22 cellular contexts compared by ENCODE assay signal in the genomic region with DNA sequence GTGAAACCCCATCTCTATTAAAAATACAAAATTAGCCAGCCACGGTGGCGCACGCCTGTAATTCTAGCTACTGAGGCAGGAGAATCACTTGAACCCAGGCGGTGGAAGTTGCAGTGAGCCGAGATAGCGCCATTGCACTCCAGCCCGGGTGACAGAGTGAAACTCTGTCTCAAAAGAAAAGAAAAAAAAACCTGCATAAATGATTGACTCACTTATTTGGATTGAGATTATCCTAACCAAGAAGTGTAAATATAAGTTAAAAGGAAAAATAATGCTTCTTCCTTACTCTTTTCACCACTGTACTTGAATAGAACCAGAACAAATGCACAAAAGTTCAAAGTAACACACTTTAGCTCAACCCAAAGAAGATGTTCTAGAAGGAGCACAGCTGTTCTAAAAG.
"Had no signal": no experiment of that assay in that cellular context is flagged by ENCODE, and none has a peak within 500 bp of the region (broad histone marks: within the 10 kb centered on the region; RNA-seq: fewer than 3 reads in every experiment).

No MANE protein-coding gene starts in this region.

- H3K4me3 ChIP-seq: coronary artery, left ventricle myocardium inferior, lung, neural progenitor cell, thoracic aorta had no signal

- H3K36me3 ChIP-seq: thoracic aorta had no signal

- H3K4me1 ChIP-seq: foreskin keratinocyte, left ventricle myocardium inferior, neural progenitor cell had no signal

- H3K27ac ChIP-seq: coronary artery, foreskin keratinocyte, left ventricle myocardium inferior, neural progenitor cell, thoracic aorta had no signal

- H3K9me3 ChIP-seq: left ventricle myocardium inferior, thoracic aorta had no signal

- ATAC-seq: foreskin keratinocyte; left cardiac atrium; natural killer cell treated with Interleukin-12 subunit alpha and Interleukin-12 subunit beta and Interleukin-15 and Interleukin-18, amount 100 ng/mL, for 72 hours; sciatic nerve; stimulated activated naive B cell treated with anti-CD40 and anti-IgM and Interleukin-4, amounts not matched to agents 10 μg/mL and 1 μg/mL and 100 μg/mL, for 72 hours; stimulated activated naive CD8-positive, alpha-beta T cell treated with anti-CD3 and anti-CD28 coated beads, Interleukin-15, amount 100 ng/mL, for 72 hours had no signal

- DNase-seq: effector CD4-positive, alpha-beta T cell; endodermal cell; erythroblast; foreskin keratinocyte; kidney; left cardiac atrium; left ventricle myocardium inferior; mesenchymal stem cell; midbrain; occipital lobe; posterior cingulate gyrus; stimulated activated CD4-positive, alpha-beta T cell treated with anti-CD3 and anti-CD28 coated beads, Interleukin-2, amount 100 ng/mL, for 24 hours; stimulated activated CD4-positive, alpha-beta T cell treated with anti-CD3 and anti-CD28 coated beads, Interleukin-4, amount 100 ng/mL, for 4 hours; stimulated activated naive B cell treated with anti-CD40 and anti-IgM and Interleukin-4, amounts not matched to agents 10 μg/mL and 1 μg/mL and 100 μg/mL, for 72 hours; stimulated activated naive CD8-positive, alpha-beta T cell treated with anti-CD3 and anti-CD28 coated beads, Interleukin-15, amount 100 ng/mL, for 72 hours; substantia nigra had no signal

- H3K27me3 ChIP-seq: foreskin keratinocyte, neural progenitor cell had no signal
